ENCODE assay signal across 26 cellular contexts in genomic region chr7:109126404-109127050, GRCh38.
A peak's percentile ranks its signal among the peaks of the same experiment; 100 is the strongest.
DNase-seq lines count a peak whose midpoint lies in the region; ATAC-seq and TF ChIP-seq lines count a peak whose summit lies in the region.
"Had no signal": no experiment of that assay in that cellular context is flagged by ENCODE, and none has a peak within 500 bp of the region (broad histone marks: within the 10 kb centered on the region; RNA-seq: fewer than 3 reads in every experiment).

No MANE protein-coding gene starts in this region.

- DNase-seq in Ammon's horn (ENCODE audit: low spot score) (peak; percentile 50), astrocyte of the spinal cord (ENCODE audit: low read depth, low spot score) (peak; percentile 18), islet precursor cell (peak; percentile 66), T-cell (no peak), COR-L47 (lab: John Stamatoyannopoulos, UW) (no peak)
- DNase-seq in effector CD4-positive, alpha-beta T cell: no peak
- no peak for DNase-seq in activated naive CD4-positive, alpha-beta T cell (lab: John Stamatoyannopoulos, UW)
- DNase-seq: activated CD4-positive, alpha-beta T cell treated with anti-CD3 and anti-CD28 coated beads for 48 hours; cortex of kidney; DMS153; hippocampal formation; mammary epithelial cell; naive thymus-derived CD8-positive, alpha-beta T cell; NCI-H1092; NCI-H2029 treated with DMSO at 0.1 percent for 48 hours; NCI-H69; psoas muscle; stimulated activated naive CD4-positive, alpha-beta T cell; SW 1271; thyroid gland had no signal

- H3K27ac ChIP-seq in HUES64 (ENCODE audit: low read depth, low read length): peak overlapping the region; percentile 76
- H3K27ac ChIP-seq: psoas muscle, skin epidermis, thyroid gland had no signal

- no peaks in the 10 kb centered on the region for H3K27me3 Mint-ChIP-seq in T-cell
- H3K27me3 Mint-ChIP-seq: activated naive CD8-positive, alpha-beta T cell; brain; naive thymus-derived CD8-positive, alpha-beta T cell had no signal

- POLR2A ChIA-PET in T-cell (lab: Charles Lee): no interaction called here

- WGBS in HUES64: 54% methylated on average over 1 of the region's 2 CpGs

- H3K4me1 Mint-ChIP-seq in T-cell: no peaks in the 10 kb centered on the region
- H3K4me1 Mint-ChIP-seq: CD14-positive monocyte; naive thymus-derived CD8-positive, alpha-beta T cell had no signal

- TF ChIP-seq CTCF in astrocyte of the spinal cord (IDR thresholded peaks at IDR 0.05; ENCODE audit: low read depth, low read length): no peak

- ATAC-seq in T-cell (replicated peaks in 1 of 4): no peak
- ATAC-seq: naive thymus-derived CD8-positive, alpha-beta T cell; psoas muscle; Right ventricle myocardium inferior had no signal

- H3K27me3 ChIP-seq in HUES64 (ENCODE audit: insufficient read depth, low read length): no peaks in the 10 kb centered on the region
- H3K27me3 ChIP-seq: thyroid gland had no signal

- no peak overlapping the region for H3K9ac ChIP-seq in HUES64 (ENCODE audit: low read depth, low read length)

- H3K4me3 Mint-ChIP-seq in T-cell: no peak overlapping the region
- H3K4me3 Mint-ChIP-seq: activated naive CD8-positive, alpha-beta T cell; brain; CD14-positive monocyte; naive thymus-derived CD8-positive, alpha-beta T cell had no signal

- in situ Hi-C loops in astrocyte of the spinal cord (cut with HindIII; ENCODE audit: low sequenced_read_pairs): no loop called here

- H3K27ac Mint-ChIP-seq in T-cell: no peak overlapping the region
- H3K27ac Mint-ChIP-seq: activated naive CD8-positive, alpha-beta T cell; CD14-positive monocyte; naive thymus-derived CD8-positive, alpha-beta T cell had no signal

- no peaks in the 10 kb centered on the region for H3K36me3 Mint-ChIP-seq in T-cell
- H3K36me3 Mint-ChIP-seq: activated naive CD8-positive, alpha-beta T cell; brain; CD14-positive monocyte had no signal

- peaks cover 41% of the 10 kb centered on the region for H3K4me1 ChIP-seq in HUES64 (ENCODE audit: insufficient read depth, low read length)
- H3K4me1 ChIP-seq: psoas muscle, thyroid gland had no signal

- H3K9me3 ChIP-seq in HUES64 (ENCODE audit: insufficient read depth, low read depth, low read length): no peaks in the 10 kb centered on the region
- H3K9me3 ChIP-seq: psoas muscle, thyroid gland had no signal

- H3K36me3 ChIP-seq in HUES64 (ENCODE audit: insufficient read depth, low read length): no peaks in the 10 kb centered on the region
- H3K36me3 ChIP-seq: thyroid gland had no signal

- peaks cover 8 to 18% (median 9%) of the 10 kb centered on the region in 3 donors for H3K9me3 Mint-ChIP-seq in T-cell
- H3K9me3 Mint-ChIP-seq: brain had no signal

- CTCF ChIA-PET in T-cell (lab: Charles Lee): no interaction called here

- H3K4me3 ChIP-seq in HUES64 (ENCODE audit: low read length) (no peak overlapping the region), astrocyte of the spinal cord (ENCODE audit: low read depth, low read length) (no peak overlapping the region)
- H3K4me3 ChIP-seq: psoas muscle, skin epidermis, thyroid gland had no signal

Comparison
In these comparisons a context has a peak if more than half of its experiments do, and no peak if none do; other contexts are left out.
1. DNase-seq: peak in Ammon's horn (single experiment), astrocyte of the spinal cord (single experiment) and islet precursor cell (single experiment); none in effector CD4-positive, alpha-beta T cell (single experiment), activated naive CD4-positive, alpha-beta T cell (0 of 4), T-cell (0 of 34) and COR-L47 (single experiment).